33 cellular contexts compared by ENCODE assay signal in the genomic region with DNA sequence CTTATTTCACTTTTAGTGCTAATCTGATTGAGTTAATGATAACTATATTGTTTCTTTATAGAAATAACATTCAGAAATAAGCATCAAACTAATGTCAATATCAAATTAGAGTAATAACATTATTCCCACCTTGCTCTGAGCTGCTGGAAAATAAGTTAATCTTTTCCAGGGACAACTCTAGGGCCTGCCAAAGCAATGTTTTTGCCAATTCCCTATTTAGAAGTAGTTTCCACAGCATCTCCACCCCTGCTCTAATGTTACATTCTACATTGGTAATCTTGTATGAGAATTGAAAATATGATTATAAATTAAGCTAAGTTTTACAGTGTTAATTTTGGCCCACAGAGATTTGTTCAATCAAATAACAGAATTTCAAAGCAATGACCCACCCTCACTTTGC.
A peak's percentile ranks its signal among the peaks of the same experiment; 100 is the strongest.
DNase-seq lines count a peak whose midpoint lies in the region; ATAC-seq and TF ChIP-seq lines count a peak whose summit lies in the region.
"Had no signal": no experiment of that assay in that cellular context is flagged by ENCODE, and none has a peak within 500 bp of the region (broad histone marks: within the 10 kb centered on the region; RNA-seq: fewer than 3 reads in every experiment).

No MANE protein-coding gene starts in this region.

- H3K4me3 Mint-ChIP-seq in T-helper 17 cell: no peak overlapping the region
- H3K4me3 Mint-ChIP-seq: B cell; CD14-positive monocyte; CD4-positive, alpha-beta memory T cell; CD4-positive, alpha-beta T cell; CD4-positive, CD25-positive, alpha-beta regulatory T cell; CD8-positive, alpha-beta memory T cell; CD8-positive, alpha-beta T cell had no signal

- CTCF ChIA-PET in A673 (lab: Charles Lee): no interaction called here

- DNase-seq in left ventricle myocardium inferior: no peak
- DNase-seq in Right ventricle myocardium superior: no peak
- DNase-seq in right cardiac atrium: no peak
- no peak for DNase-seq in heart left ventricle
- DNase-seq in A673 (ENCODE audit: low spot score): peak; percentile 6
- DNase-seq in T-helper 17 cell: no peak
- DNase-seq: 8988T; ACHN; AML-193; BE2C; C1 segment of cervical spinal cord; Caco-2; Calu3; CD4-positive, alpha-beta memory T cell; CD4-positive, alpha-beta T cell; CD4-positive, CD25-positive, alpha-beta regulatory T cell; CD8-positive, alpha-beta memory T cell; CD8-positive, alpha-beta T cell; COR-L47; DMS 273 treated with DMSO at 0.1 percent for 48 hours; DMS153; DMS53; DMS79; DMS79 treated with DMSO at 0.1 percent for 48 hours; DND-41; EL had no signal

- no peak overlapping the region for H3K27ac Mint-ChIP-seq in T-helper 17 cell
- H3K27ac Mint-ChIP-seq: B cell; CD14-positive monocyte; CD4-positive, alpha-beta memory T cell; CD4-positive, alpha-beta T cell; CD4-positive, CD25-positive, alpha-beta regulatory T cell; CD8-positive, alpha-beta memory T cell; CD8-positive, alpha-beta T cell had no signal

- H3K36me3 Mint-ChIP-seq in T-helper 17 cell (ENCODE audit: low read depth): no peaks in the 10 kb centered on the region

- POLR2A ChIA-PET in A673 (lab: Charles Lee; ENCODE audit: low non-redundant PET): no interaction called here

- H3K27me3 ChIP-seq in left ventricle myocardium inferior (ENCODE audit: low read depth) (no peaks in the 10 kb centered on the region), right cardiac atrium (ENCODE audit: control insufficient read depth, insufficient read depth) (no peaks in the 10 kb centered on the region), heart left ventricle (no peaks in the 10 kb centered on the region), A673 (replicated peaks; ENCODE audit: insufficient read depth, low read depth, low read length, poor library complexity) (no peaks in the 10 kb centered on the region)
- H3K27me3 ChIP-seq: BE2C; BLaER1; BLaER1 treated with 17β-estradiol and CSF1 and Interleukin-3, amounts not matched to agents 10 nM and 100 nM had no signal

- H3K36me3 ChIP-seq in left ventricle myocardium inferior: no peaks in the 10 kb centered on the region
- H3K36me3 ChIP-seq in heart left ventricle: peaks cover 0 to 6% (median 0%) of the 10 kb centered on the region in 9 donors
- H3K36me3 ChIP-seq in A673 (ENCODE audit: insufficient read depth, low read length, poor library complexity, severe bottlenecking): no peaks in the 10 kb centered on the region
- H3K36me3 ChIP-seq: BE2C had no signal

- H3K27ac ChIP-seq in left ventricle myocardium inferior (replicated peaks) (peak overlapping the region; percentile 59), right cardiac atrium (ENCODE audit: low read length) (no peak overlapping the region), heart left ventricle (peak overlapping the region in 2 of 12 donors; percentile 14 to 60), A673 (ENCODE audit: low read depth, low read length, poor library complexity, severe bottlenecking) (no peak overlapping the region)
- H3K27ac ChIP-seq: 22Rv1; A549; BLaER1; BLaER1 treated with 17β-estradiol and CSF1 and Interleukin-3, amounts not matched to agents 10 nM and 100 nM; C4-2B had no signal

- peaks cover 43% of the 10 kb centered on the region for H3K4me1 ChIP-seq in left ventricle myocardium inferior
- peaks cover 2% of the 10 kb centered on the region for H3K4me1 ChIP-seq in right cardiac atrium (ENCODE audit: control insufficient read depth, insufficient read depth, low read length)
- H3K4me1 ChIP-seq in heart left ventricle: peaks cover 0 to 41% (median 20%) of the 10 kb centered on the region in 12 donors
- peaks cover 32% of the 10 kb centered on the region for H3K4me1 ChIP-seq in A673 (ENCODE audit: insufficient read depth, low read length, poor library complexity, severe bottlenecking)
- H3K4me1 ChIP-seq: A549, Caco-2 had no signal

- H3K4me1 Mint-ChIP-seq in T-helper 17 cell: no peaks in the 10 kb centered on the region
- H3K4me1 Mint-ChIP-seq: B cell; CD14-positive monocyte; CD4-positive, alpha-beta memory T cell; CD4-positive, CD25-positive, alpha-beta regulatory T cell; CD8-positive, alpha-beta memory T cell had no signal

- BruUV-seq in A673 (replicated peaks; lab: Mats Ljungman, UMichigan): no TSS peak

- H3K27me3 Mint-ChIP-seq in T-helper 17 cell: no peaks in the 10 kb centered on the region
- H3K27me3 Mint-ChIP-seq: B cell; CD4-positive, alpha-beta memory T cell; CD4-positive, alpha-beta T cell; CD4-positive, CD25-positive, alpha-beta regulatory T cell; CD8-positive, alpha-beta memory T cell had no signal

- TF ChIP-seq CTCF in left ventricle myocardium inferior (IDR thresholded peaks at IDR 0.05; ENCODE audit: borderline replicate concordance): no peak
- TF ChIP-seq CTCF in heart left ventricle (IDR thresholded peaks at IDR 0.05): no peak
- TF ChIP-seq CTCF in A673 (conservative IDR thresholded peaks at IDR 0.05; ENCODE audit: low read depth, low read length): no peak

- ATAC-seq in Right ventricle myocardium superior (ENCODE audit: poor library complexity) (no peak), right cardiac atrium (peak; percentile 65 to 69), heart left ventricle (no peak), T-helper 17 cell (no peak)
- ATAC-seq: A549; CD8-positive, alpha-beta T cell had no signal

- intact Hi-C loops in left ventricle myocardium inferior (cut with micrococcal nuclease): no loop called here
- intact Hi-C loops in Right ventricle myocardium superior (cut with DNase I): no loop called here
- intact Hi-C loops in right cardiac atrium (cut with DNase I): no loop called here
- intact Hi-C loops in heart left ventricle (cut with DNase I): loop anchor here in 1 of 10 donors (10.0 kb wide), 1 partner anchor 52 kb away; no protein-coding TSS in a partner anchor
- intact Hi-C loops in A673 (cut with micrococcal nuclease; ENCODE audit: unreplicated experiment): no loop called here

- H3K4me3 ChIP-seq in left ventricle myocardium inferior (no peak overlapping the region), right cardiac atrium (ENCODE audit: low read length) (no peak overlapping the region), heart left ventricle (no peak overlapping the region), A673 (ENCODE audit: low read depth, low read length, poor library complexity, severe bottlenecking) (no peak overlapping the region)
- H3K4me3 ChIP-seq: A549; BLaER1; BLaER1 treated with 17β-estradiol and CSF1 and Interleukin-3, amounts not matched to agents 10 nM and 100 nM had no signal

- TF ChIP-seq POLR2A in heart left ventricle (IDR thresholded peaks at IDR 0.05): no peak

- H3K9me3 ChIP-seq in left ventricle myocardium inferior (replicated peaks): no peaks in the 10 kb centered on the region
- H3K9me3 ChIP-seq in right cardiac atrium (ENCODE audit: control insufficient read depth, low read length): no peaks in the 10 kb centered on the region
- no peaks in the 10 kb centered on the region for H3K9me3 ChIP-seq in heart left ventricle
- H3K9me3 ChIP-seq in A673 (ENCODE audit: low read depth, low read length, poor library complexity, severe bottlenecking): no peaks in the 10 kb centered on the region
- H3K9me3 ChIP-seq in T-helper 17 cell (ENCODE audit: control insufficient read depth, low read length, poor library complexity, severe bottlenecking): no peaks in the 10 kb centered on the region
- H3K9me3 ChIP-seq: A549; BE2C; BLaER1; BLaER1 treated with 17β-estradiol and CSF1 and Interleukin-3, amounts not matched to agents 10 nM and 100 nM; Caco-2 had no signal

Comparison
In these comparisons a context has a peak if more than half of its experiments do, and no peak if none do; other contexts are left out.
1. ATAC-seq: peak in right cardiac atrium (2 of 2); none in Right ventricle myocardium superior (single experiment), heart left ventricle (0 of 4) and T-helper 17 cell (single experiment).